ENCODE assay signal across 12 cellular contexts in genomic region chr12:123058980-123059379, GRCh38.
A peak's percentile ranks its signal among the peaks of the same experiment; 100 is the strongest.
DNase-seq lines count a peak whose midpoint lies in the region; ATAC-seq and TF ChIP-seq lines count a peak whose summit lies in the region.
"Had no signal": no experiment of that assay in that cellular context is flagged by ENCODE, and none has a peak within 500 bp of the region (broad histone marks: within the 10 kb centered on the region; RNA-seq: fewer than 3 reads in every experiment).

No MANE protein-coding gene starts in this region.

- no peak overlapping the region for H3K4me3 ChIP-seq in BLaER1
- no peak overlapping the region for H3K4me3 ChIP-seq in IMR-90 (ENCODE audit: insufficient read depth, low read depth, low read length)

- TF ChIP-seq POLR2A in IMR-90 (IDR thresholded peaks at IDR 0.05; ENCODE audit: low read depth, low read length) = no peak

- peaks cover 0 to 3% of the 10 kb centered on the region in 2 donors for H3K4me1 Mint-ChIP-seq in effector memory CD8-positive, alpha-beta T cell (ENCODE audit: low read depth in 2 of 2)
- peaks cover 38 to 64% (median 51%) of the 10 kb centered on the region in 3 donors for H3K4me1 Mint-ChIP-seq in naive B cell

- no peak overlapping the region for H2BK20ac ChIP-seq in IMR-90 (ENCODE audit: low read depth, low read length)

- peaks cover 0 to 36% of the 10 kb centered on the region in 2 experiments; a peak in 2 of 4 replicates for H3K79me1 ChIP-seq in IMR-90 (ENCODE audit: low read depth in 1 of 2, low read length in 2 of 2)

- peak overlapping the region; percentile 60; the same call in 1 of the 2 replicates for H2AK5ac ChIP-seq in IMR-90 (ENCODE audit: low read depth, low read length)

- H2BK15ac ChIP-seq in IMR-90 (ENCODE audit: low read depth, low read length) = no peak overlapping the region

- no peak overlapping the region for H4K5ac ChIP-seq in IMR-90 (ENCODE audit: low read depth, low read length)

- no peak for TF ChIP-seq CTCF in IMR-90 (conservative IDR thresholded peaks at IDR 0.05; ENCODE audit: low read depth, low read length)

- H3K9me3 ChIP-seq in BLaER1 (no peaks in the 10 kb centered on the region), IMR-90 (ENCODE audit: control insufficient read depth, insufficient read depth, low read length) (no peaks in the 10 kb centered on the region)

- dilution Hi-C loops in IMR-90 (cut with HindIII; ENCODE audit: low sequenced_read_pairs, unreplicated experiment) = no loop called here

- no peaks in the 10 kb centered on the region for H3K27me3 ChIP-seq in BLaER1
- H3K27me3 ChIP-seq in IMR-90 (ENCODE audit: control insufficient read depth, insufficient read depth, low read length) = no peaks in the 10 kb centered on the region

- H3K36me3 ChIP-seq in BLaER1 (peaks cover 10% of the 10 kb centered on the region; the same call in 1 of the 2 replicates), IMR-90 (ENCODE audit: control insufficient read depth, insufficient read depth, low read length) (no peaks in the 10 kb centered on the region)

- CTCF ChIA-PET in IMR-90 (lab: Yijun Ruan, JAX) = interaction anchor here (0.9 to 1.6 kb wide), 3 partner anchors 14 to 179 kb away, joined by 3 to 4 read pairs (median 3); no protein-coding TSS in a partner anchor

- H3K56ac ChIP-seq in IMR-90 (ENCODE audit: extremely low read depth, insufficient read depth, low read length) = no peak overlapping the region

- H2AK9ac ChIP-seq in IMR-90 (replicated peaks; ENCODE audit: low read depth, low read length, poor library complexity) = no peak overlapping the region

- no peak overlapping the region for H3K23ac ChIP-seq in IMR-90 (ENCODE audit: low read depth, low read length)

- ATAC-seq in IMR-90 (ENCODE audit: low read depth) = no peak
- no peak for ATAC-seq in effector memory CD8-positive, alpha-beta T cell (replicated peaks)
- no peak for ATAC-seq in naive B cell (ENCODE audit: low read depth in 2 of 2)
- no peak for ATAC-seq in GM19455 (IDR thresholded peaks at IDR 0.05; ENCODE audit: unreplicated experiment)
- ATAC-seq: activated CD8-positive, alpha-beta T cell treated with anti-CD3 and anti-CD28 coated beads for 36 hours had no signal

- H3K27me3 Mint-ChIP-seq in effector memory CD8-positive, alpha-beta T cell = no peaks in the 10 kb centered on the region
- no peaks in the 10 kb centered on the region for H3K27me3 Mint-ChIP-seq in naive B cell
- H3K27me3 Mint-ChIP-seq: activated CD8-positive, alpha-beta T cell treated with anti-CD3 and anti-CD28 coated beads for 36 hours; CD8-positive, alpha-beta memory T cell had no signal

- no peak overlapping the region for H3K27ac ChIP-seq in BLaER1
- H3K27ac ChIP-seq in IMR-90 (ENCODE audit: insufficient read depth, low read length) = no peak overlapping the region

- H2AFZ ChIP-seq in IMR-90 (replicated peaks; ENCODE audit: low read length, poor library complexity) = no peak overlapping the region

- H3K36me3 Mint-ChIP-seq in effector memory CD8-positive, alpha-beta T cell (ENCODE audit: insufficient read depth) = peaks cover 2% of the 10 kb centered on the region
- no peaks in the 10 kb centered on the region for H3K36me3 Mint-ChIP-seq in naive B cell

- H3K27ac Mint-ChIP-seq in effector memory CD8-positive, alpha-beta T cell = peak overlapping the region; percentile 10 to 36
- H3K27ac Mint-ChIP-seq in naive B cell = peak overlapping the region in 4 of 6 donors; percentile 5 to 56 (median 25)
- H3K27ac Mint-ChIP-seq: activated CD8-positive, alpha-beta T cell treated with anti-CD3 and anti-CD28 coated beads for 36 hours had no signal

- H3K4me3 Mint-ChIP-seq in effector memory CD8-positive, alpha-beta T cell = no peak overlapping the region
- H3K4me3 Mint-ChIP-seq in naive B cell = no peak overlapping the region
- H3K4me3 Mint-ChIP-seq: activated CD8-positive, alpha-beta T cell treated with anti-CD3 and anti-CD28 coated beads for 36 hours; CD8-positive, alpha-beta memory T cell had no signal

- BruUV-seq in IMR-90 (replicated peaks; lab: Mats Ljungman, UMichigan) = no TSS peak

- peaks cover 38% of the 10 kb centered on the region for H3K9me1 ChIP-seq in IMR-90 (ENCODE audit: insufficient read depth, low read length)

- WGBS in IMR-90 (ENCODE audit: extremely low coverage in 2 of 2, insufficient read length in 1 of 2), 2 experiments = no CpG with 5 or more reads among the region's 4 CpGs

- no peak overlapping the region for H2BK5ac ChIP-seq in IMR-90 (ENCODE audit: low read depth, low read length, poor library complexity, severe bottlenecking)

- peaks cover 73% of the 10 kb centered on the region for H3K4me1 ChIP-seq in BLaER1
- peaks cover 27% of the 10 kb centered on the region for H3K4me1 ChIP-seq in IMR-90 (ENCODE audit: control insufficient read depth, insufficient read depth, low read length)

- DNase-seq in IMR-90 = peak; percentile 49
- no peak for DNase-seq in effector memory CD8-positive, alpha-beta T cell
- DNase-seq in naive B cell = no peak
- no peak for DNase-seq in NCI-H128 (lab: John Stamatoyannopoulos, UW; ENCODE audit: unreplicated experiment)
- no peak for DNase-seq in NCI-H774 (lab: John Stamatoyannopoulos, UW)
- no peak for DNase-seq in NCI-H1105 (lab: John Stamatoyannopoulos, UW)
- DNase-seq: activated CD8-positive, alpha-beta T cell treated with anti-CD3 and anti-CD28 coated beads for 36 hours; activated naive CD4-positive, alpha-beta T cell treated with Interleukin-2 at 50 U/mL for 16 hours; CD8-positive, alpha-beta memory T cell; NCI-H526 had no signal

- H3K4ac ChIP-seq in IMR-90 (ENCODE audit: low read depth, low read length) = no peak overlapping the region; the same call in 1 of the 2 replicates

- 0 out of 4 replicates have a peak overlapping the region, but pooled peaks of 1 of the 2 experiments have one; percentile 7 for H4K8ac ChIP-seq in IMR-90 (ENCODE audit: low read depth in 2 of 2, low read length in 2 of 2)

- H3K4me2 ChIP-seq in BLaER1 = peak overlapping the region; percentile 3; the same call in 1 of the 2 replicates
- H3K4me2 ChIP-seq in IMR-90 (ENCODE audit: low read depth, low read length) = no peak overlapping the region

- H4K20me1 ChIP-seq in BLaER1 = peaks cover 94% of the 10 kb centered on the region
- peaks cover 33% of the 10 kb centered on the region; the same call in 1 of the 2 replicates for H4K20me1 ChIP-seq in IMR-90 (ENCODE audit: insufficient read depth, low read length)

- in situ Hi-C loops in IMR-90 (cut with MboI; ENCODE audit: low sequenced_read_pairs) = no loop called here

- H2BK120ac ChIP-seq in IMR-90 (ENCODE audit: low read depth, low read length) = no peak overlapping the region

- no peak overlapping the region for H3K9ac ChIP-seq in BLaER1
- H3K9ac ChIP-seq in IMR-90 (ENCODE audit: low read depth, low read length) = no peak overlapping the region

- TF ChIP-seq RAD21 in IMR-90 (IDR thresholded peaks at IDR 0.05; ENCODE audit: low read length) = no peak

- H4K91ac ChIP-seq in IMR-90 (ENCODE audit: insufficient read depth, low read depth, low read length) = no peak overlapping the region

- no peak overlapping the region for H3K18ac ChIP-seq in IMR-90 (ENCODE audit: low read depth, low read length)

- POLR2A ChIA-PET in IMR-90 (lab: Charles Lee; ENCODE audit: unreplicated experiment) = no interaction called here

- intact Hi-C loops in IMR-90 (cut with micrococcal nuclease) = no loop called here

- no peak overlapping the region for H3K14ac ChIP-seq in IMR-90 (replicated peaks; ENCODE audit: low read depth, low read length)

- no peaks in the 10 kb centered on the region for H3K9me3 Mint-ChIP-seq in effector memory CD8-positive, alpha-beta T cell
- H3K9me3 Mint-ChIP-seq in naive B cell = no peaks in the 10 kb centered on the region
- H3K9me3 Mint-ChIP-seq: activated CD8-positive, alpha-beta T cell treated with anti-CD3 and anti-CD28 coated beads for 36 hours; CD8-positive, alpha-beta memory T cell had no signal

TF ChIP-seq in IMR-90, 13 proteins besides CTCF, POLR2A, EP300 and RAD21:
- no peak for TF ChIP-seq CHD1 (IDR thresholded peaks at IDR 0.05; ENCODE audit: low read depth, low read length)
- no peak for TF ChIP-seq USF2 (IDR thresholded peaks at IDR 0.05; ENCODE audit: low read depth, low read length)
- TF ChIP-seq MAZ (IDR thresholded peaks at IDR 0.05; ENCODE audit: borderline replicate concordance, low read depth, low read length) = no peak
- TF ChIP-seq SMC3 (IDR thresholded peaks at IDR 0.05; ENCODE audit: low read depth, low read length) = no peak
- TF ChIP-seq CEBPB (IDR thresholded peaks at IDR 0.05; ENCODE audit: low read depth, low read length) = no peak
